ENCODE assay signal across 28 cellular contexts in the genomic region with DNA sequence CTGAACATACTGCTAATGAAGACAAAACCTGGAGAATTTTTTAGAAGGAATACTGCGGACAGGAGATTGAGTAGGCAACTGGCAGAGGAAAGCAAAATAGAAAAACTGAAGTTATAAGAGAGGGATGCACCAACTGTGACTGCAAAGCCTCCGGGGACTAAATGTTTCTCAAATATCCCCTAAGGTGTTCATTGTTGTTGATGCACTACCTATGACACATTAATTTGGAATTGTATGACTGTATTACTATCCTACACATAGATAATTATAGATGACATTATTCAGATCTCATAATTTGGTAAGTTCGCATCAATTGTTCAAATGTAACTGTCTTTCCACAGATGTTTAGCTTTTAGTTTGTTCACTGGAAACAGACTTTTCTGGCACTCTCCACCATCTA.
"Had no signal": no experiment of that assay in that cellular context is flagged by ENCODE, and none has a peak within 500 bp of the region (broad histone marks: within the 10 kb centered on the region; RNA-seq: fewer than 3 reads in every experiment).

No MANE protein-coding gene starts in this region.

- DNase-seq: activated CD4-positive, alpha-beta T cell treated with anti-CD3 and anti-CD28 coated beads, Interleukin-2, amount 10 ng/mL, durations not matched to agents 24 days and 14 days; activated CD4-positive, alpha-beta T cell treated with anti-CD3 and anti-CD28 coated beads, Interleukin-2, amount 50 U/mL, for 4 hours; activated CD8-positive, alpha-beta T cell treated with anti-CD3 and anti-CD28 coated beads for 36 hours; activated effector memory CD4-positive, alpha-beta T cell treated with anti-CD3 and anti-CD28 coated beads, Interleukin-2, amount 50 U/mL, for 16 hours; activated naive CD4-positive, alpha-beta T cell; activated naive CD4-positive, alpha-beta T cell treated with anti-CD3 and anti-CD28 coated beads, Interleukin-2, amount 50 U/mL, for 16 hours; activated naive CD8-positive, alpha-beta T cell treated with anti-CD3 and anti-CD28 coated beads for 36 hours; activated T-cell treated with anti-CD3 and anti-CD28 coated beads, Interleukin-2, amount 50 U/mL, for 1 hour; activated T-cell treated with anti-CD3 and anti-CD28 coated beads, Interleukin-2, amount 50 U/mL, for 72 hours; amniotic stem cell; aorta; brain microvascular endothelial cell; Karpas-422; MG63; NCI-H1048; NCI-H1436; NCI-H1694; NCI-H1930; NCI-H345; NCI-H524 treated with DMSO at 0.1 percent for 48 hours; NCI-H748 treated with DMSO at 0.1 percent for 48 hours; OCI-M1; Peyer's patch; Right ventricle myocardium superior; RPMI8226; SW 1271; T1000 had no signal

- H3K27ac Mint-ChIP-seq: activated CD4-positive, alpha-beta T cell treated with anti-CD3 and anti-CD28 coated beads, Interleukin-2, amount 10 ng/mL, durations not matched to agents 24 days and 14 days; activated CD8-positive, alpha-beta T cell treated with anti-CD3 and anti-CD28 coated beads for 36 hours; activated naive CD8-positive, alpha-beta T cell treated with anti-CD3 and anti-CD28 coated beads for 36 hours; activated T-cell treated with anti-CD3 and anti-CD28 coated beads, Interleukin-2, amount 50 U/mL, for 72 hours; activated T-helper 17 cell treated with anti-CD3 and anti-CD28 coated beads, Interleukin-2, amount 50 U/mL, for 72 hours had no signal

- H3K27ac ChIP-seq: brain microvascular endothelial cell, Peyer's patch had no signal

- H3K27me3 Mint-ChIP-seq: activated CD4-positive, alpha-beta T cell treated with anti-CD3 and anti-CD28 coated beads, Interleukin-2, amount 10 ng/mL, durations not matched to agents 24 days and 14 days; activated CD8-positive, alpha-beta T cell treated with anti-CD3 and anti-CD28 coated beads for 36 hours; activated naive CD8-positive, alpha-beta T cell treated with anti-CD3 and anti-CD28 coated beads for 36 hours; activated T-helper 17 cell treated with anti-CD3 and anti-CD28 coated beads, Interleukin-2, amount 50 U/mL, for 72 hours had no signal

- H3K36me3 ChIP-seq: brain microvascular endothelial cell, MG63, Peyer's patch had no signal

- ATAC-seq: activated CD8-positive, alpha-beta T cell treated with anti-CD3 and anti-CD28 coated beads for 36 hours; activated T-cell treated with anti-CD3 and anti-CD28 coated beads, Interleukin-2, amount 50 U/mL, for 72 hours; activated T-helper 17 cell treated with anti-CD3 and anti-CD28 coated beads, Interleukin-2, amount 50 U/mL, for 72 hours had no signal

- H3K4me3 ChIP-seq: MG63, Peyer's patch had no signal

- H3K4me1 Mint-ChIP-seq: activated CD4-positive, alpha-beta T cell treated with anti-CD3 and anti-CD28 coated beads, Interleukin-2, amount 10 ng/mL, durations not matched to agents 24 days and 14 days; activated naive CD8-positive, alpha-beta T cell treated with anti-CD3 and anti-CD28 coated beads for 36 hours; activated T-helper 17 cell treated with anti-CD3 and anti-CD28 coated beads, Interleukin-2, amount 50 U/mL, for 72 hours had no signal

- H3K27me3 ChIP-seq: brain microvascular endothelial cell, MG63, Peyer's patch had no signal

- H3K4me1 ChIP-seq: Peyer's patch had no signal

- H3K9me3 Mint-ChIP-seq: activated naive CD8-positive, alpha-beta T cell treated with anti-CD3 and anti-CD28 coated beads for 36 hours had no signal

- H3K36me3 Mint-ChIP-seq: activated naive CD8-positive, alpha-beta T cell treated with anti-CD3 and anti-CD28 coated beads for 36 hours had no signal

- H3K4me3 Mint-ChIP-seq: activated CD4-positive, alpha-beta T cell treated with anti-CD3 and anti-CD28 coated beads, Interleukin-2, amount 10 ng/mL, durations not matched to agents 24 days and 14 days; activated CD8-positive, alpha-beta T cell treated with anti-CD3 and anti-CD28 coated beads for 36 hours; activated naive CD8-positive, alpha-beta T cell treated with anti-CD3 and anti-CD28 coated beads for 36 hours; activated T-cell treated with anti-CD3 and anti-CD28 coated beads, Interleukin-2, amount 50 U/mL, for 72 hours; activated T-helper 17 cell treated with anti-CD3 and anti-CD28 coated beads, Interleukin-2, amount 50 U/mL, for 72 hours had no signal

- H3K9me3 ChIP-seq: MG63, Peyer's patch had no signal
